In the genomic region with DNA sequence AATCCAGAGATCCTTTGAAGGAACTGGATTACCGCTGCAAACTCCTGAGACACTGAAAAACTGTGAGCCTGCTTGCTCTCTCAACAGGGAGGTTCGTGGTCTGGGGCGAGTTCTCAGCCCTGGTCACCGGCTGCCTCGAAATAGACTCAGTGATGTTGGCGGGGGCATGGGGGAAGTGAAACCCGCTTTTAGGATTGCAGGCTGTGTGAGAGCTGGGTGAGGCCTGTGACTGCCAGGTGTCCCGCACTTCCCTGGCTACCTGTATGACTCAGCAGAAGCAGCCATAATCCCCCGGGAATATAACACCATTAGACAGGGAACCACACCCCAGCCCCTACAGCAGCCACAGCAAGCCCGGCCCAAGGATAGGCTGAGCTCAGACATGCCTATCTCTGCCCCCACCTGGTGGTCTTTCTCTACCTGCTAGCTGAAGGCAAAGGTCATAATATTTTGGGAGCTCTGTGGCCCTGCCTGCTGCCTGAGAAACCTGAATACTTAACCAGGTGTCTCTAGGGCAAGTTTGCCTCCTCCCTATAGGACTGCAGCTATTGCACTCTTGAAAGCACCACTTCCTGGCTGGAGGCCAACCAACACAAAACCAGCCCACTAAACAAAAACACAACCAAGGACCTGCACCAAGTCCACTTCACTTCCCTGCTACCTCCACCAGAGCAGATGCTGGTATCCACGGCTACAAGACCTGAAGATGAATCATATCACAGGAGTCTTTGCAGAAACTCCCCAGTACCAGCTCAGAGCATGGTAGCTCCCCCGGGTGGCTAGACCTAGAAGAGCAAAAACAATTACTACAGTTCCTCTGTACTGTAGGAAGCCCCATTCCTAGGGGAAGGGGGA, we compare ENCODE assay signal across 10 cellular contexts.
DNase-seq lines count a peak whose midpoint lies in the region; ATAC-seq, FAIRE-seq and TF ChIP-seq lines count a peak whose summit lies in the region.
"Had no signal": no experiment of that assay in that cellular context is flagged by ENCODE, and none has a peak within 500 bp of the region (broad histone marks: within the 10 kb centered on the region; RNA-seq: fewer than 3 reads in every experiment).

No MANE protein-coding gene starts in this region.

- no peak for TF ChIP-seq POLR2A in erythroblast (IDR thresholded peaks at IDR 0.05; ENCODE audit: low read length)

- no peaks in the 10 kb centered on the region for H3K36me3 ChIP-seq in left ventricle myocardium inferior

- TF ChIP-seq CTCF in WTC11 (IDR thresholded peaks at IDR 0.05), result no peak
- no peak for TF ChIP-seq CTCF in left ventricle myocardium inferior (IDR thresholded peaks at IDR 0.05; ENCODE audit: borderline replicate concordance)

- ATAC-seq in GM18498 (IDR thresholded peaks at IDR 0.05; ENCODE audit: unreplicated experiment) (peak; percentile 93), GM21360 (IDR thresholded peaks at IDR 0.05; ENCODE audit: unreplicated experiment) (peak; percentile 91), HG03139 (IDR thresholded peaks at IDR 0.05; ENCODE audit: unreplicated experiment) (peak; percentile 90), WTC11 (peak; percentile 69)
- ATAC-seq: natural killer cell had no signal

- no peak for FAIRE-seq in HTR-8/SVneo (lab: Jason Lieb, UNC)

- peaks cover 30% of the 10 kb centered on the region for H3K9me3 Mint-ChIP-seq in WTC11

- H3K27ac Mint-ChIP-seq in WTC11, result no peak overlapping the region
- H3K27ac Mint-ChIP-seq: natural killer cell had no signal

- DNase-seq in WTC11 (ENCODE audit: low spot score), result no peak
- DNase-seq in HTR-8/SVneo (ENCODE audit: insufficient read length, low spot score), result no peak
- DNase-seq in left ventricle myocardium inferior, result no peak
- no peak for DNase-seq in erythroblast (lab: John Stamatoyannopoulos, UW)
- no peak for DNase-seq in NCI-H146 treated with DMSO at 0.1 percent for 48 hours (lab: John Stamatoyannopoulos, UW; ENCODE audit: unreplicated experiment)
- DNase-seq: activated gamma-delta T cell treated with Interleukin-2 at 50 U/mL for 16 hours, natural killer cell had no signal

- intact Hi-C loops in left ventricle myocardium inferior (cut with micrococcal nuclease), result no loop called here

- CTCF ChIA-PET in WTC11 (lab: Charles Lee), result interaction anchor here (1.6 to 2.0 kb wide), 2 partner anchors 11 to 80 kb away, joined by 3 to 14 read pairs; no protein-coding TSS in a partner anchor

- POLR2A ChIA-PET in WTC11 (lab: Charles Lee), result no interaction called here

- H3K27me3 ChIP-seq in left ventricle myocardium inferior (ENCODE audit: low read depth), result no peaks in the 10 kb centered on the region

- H3K4me3 Mint-ChIP-seq in WTC11, result no peak overlapping the region
- H3K4me3 Mint-ChIP-seq: natural killer cell had no signal

- no peak overlapping the region for H3K4me3 ChIP-seq in left ventricle myocardium inferior

- H3K9me3 ChIP-seq in left ventricle myocardium inferior (replicated peaks), result peaks cover 11% of the 10 kb centered on the region

- H3K27me3 Mint-ChIP-seq in WTC11 (ENCODE audit: low read depth), result no peaks in the 10 kb centered on the region

- H3K4me1 Mint-ChIP-seq in WTC11, result peaks cover 4% of the 10 kb centered on the region; the same call in 1 of the 2 replicates
- H3K4me1 Mint-ChIP-seq: natural killer cell had no signal

- no peak overlapping the region for H3K27ac ChIP-seq in left ventricle myocardium inferior (replicated peaks)

- H3K4me1 ChIP-seq in left ventricle myocardium inferior, result no peaks in the 10 kb centered on the region

- peaks cover 28% of the 10 kb centered on the region for H3K36me3 Mint-ChIP-seq in WTC11
- H3K36me3 Mint-ChIP-seq: natural killer cell had no signal

TF ChIP-seq in WTC11, 78 proteins besides CTCF, POLR2A, EP300 and RAD21:
- TF ChIP-seq FOXJ3 (CRISPR knock-in tag; IDR thresholded peaks at IDR 0.05; ENCODE audit: borderline replicate concordance) (no peak), GTF2I (CRISPR knock-in tag; conservative IDR thresholded peaks at IDR 0.05) (no peak), ZNF219 (CRISPR knock-in tag; IDR thresholded peaks at IDR 0.05; ENCODE audit: borderline replicate concordance) (no peak)
- TF ChIP-seq, protein P1, sequence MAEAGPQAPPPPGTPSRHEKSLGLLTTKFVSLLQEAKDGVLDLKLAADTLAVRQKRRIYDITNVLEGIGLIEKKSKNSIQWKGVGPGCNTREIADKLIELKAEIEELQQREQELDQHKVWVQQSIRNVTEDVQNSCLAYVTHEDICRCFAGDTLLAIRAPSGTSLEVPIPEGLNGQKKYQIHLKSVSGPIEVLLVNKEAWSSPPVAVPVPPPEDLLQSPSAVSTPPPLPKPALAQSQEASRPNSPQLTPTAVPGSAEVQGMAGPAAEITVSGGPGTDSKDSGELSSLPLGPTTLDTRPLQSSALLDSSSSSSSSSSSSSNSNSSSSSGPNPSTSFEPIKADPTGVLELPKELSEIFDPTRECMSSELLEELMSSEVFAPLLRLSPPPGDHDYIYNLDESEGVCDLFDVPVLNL (CRISPR knock-in tag; IDR thresholded peaks at IDR 0.05; ENCODE audit: borderline replicate concordance, low read depth), result no peak
- TF ChIP-seq, protein P2, sequence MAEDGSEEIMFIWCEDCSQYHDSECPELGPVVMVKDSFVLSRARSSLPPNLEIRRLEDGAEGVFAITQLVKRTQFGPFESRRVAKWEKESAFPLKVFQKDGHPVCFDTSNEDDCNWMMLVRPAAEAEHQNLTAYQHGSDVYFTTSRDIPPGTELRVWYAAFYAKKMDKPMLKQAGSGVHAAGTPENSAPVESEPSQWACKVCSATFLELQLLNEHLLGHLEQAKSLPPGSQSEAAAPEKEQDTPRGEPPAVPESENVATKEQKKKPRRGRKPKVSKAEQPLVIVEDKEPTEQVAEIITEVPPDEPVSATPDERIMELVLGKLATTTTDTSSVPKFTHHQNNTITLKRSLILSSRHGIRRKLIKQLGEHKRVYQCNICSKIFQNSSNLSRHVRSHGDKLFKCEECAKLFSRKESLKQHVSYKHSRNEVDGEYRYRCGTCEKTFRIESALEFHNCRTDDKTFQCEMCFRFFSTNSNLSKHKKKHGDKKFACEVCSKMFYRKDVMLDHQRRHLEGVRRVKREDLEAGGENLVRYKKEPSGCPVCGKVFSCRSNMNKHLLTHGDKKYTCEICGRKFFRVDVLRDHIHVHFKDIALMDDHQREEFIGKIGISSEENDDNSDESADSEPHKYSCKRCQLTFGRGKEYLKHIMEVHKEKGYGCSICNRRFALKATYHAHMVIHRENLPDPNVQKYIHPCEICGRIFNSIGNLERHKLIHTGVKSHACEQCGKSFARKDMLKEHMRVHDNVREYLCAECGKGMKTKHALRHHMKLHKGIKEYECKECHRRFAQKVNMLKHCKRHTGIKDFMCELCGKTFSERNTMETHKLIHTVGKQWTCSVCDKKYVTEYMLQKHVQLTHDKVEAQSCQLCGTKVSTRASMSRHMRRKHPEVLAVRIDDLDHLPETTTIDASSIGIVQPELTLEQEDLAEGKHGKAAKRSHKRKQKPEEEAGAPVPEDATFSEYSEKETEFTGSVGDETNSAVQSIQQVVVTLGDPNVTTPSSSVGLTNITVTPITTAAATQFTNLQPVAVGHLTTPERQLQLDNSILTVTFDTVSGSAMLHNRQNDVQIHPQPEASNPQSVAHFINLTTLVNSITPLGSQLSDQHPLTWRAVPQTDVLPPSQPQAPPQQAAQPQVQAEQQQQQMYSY (CRISPR knock-in tag; IDR thresholded peaks at IDR 0.05), result no peak
